Comparison of ENCODE assay signal across 9 cellular contexts in the genomic region with DNA sequence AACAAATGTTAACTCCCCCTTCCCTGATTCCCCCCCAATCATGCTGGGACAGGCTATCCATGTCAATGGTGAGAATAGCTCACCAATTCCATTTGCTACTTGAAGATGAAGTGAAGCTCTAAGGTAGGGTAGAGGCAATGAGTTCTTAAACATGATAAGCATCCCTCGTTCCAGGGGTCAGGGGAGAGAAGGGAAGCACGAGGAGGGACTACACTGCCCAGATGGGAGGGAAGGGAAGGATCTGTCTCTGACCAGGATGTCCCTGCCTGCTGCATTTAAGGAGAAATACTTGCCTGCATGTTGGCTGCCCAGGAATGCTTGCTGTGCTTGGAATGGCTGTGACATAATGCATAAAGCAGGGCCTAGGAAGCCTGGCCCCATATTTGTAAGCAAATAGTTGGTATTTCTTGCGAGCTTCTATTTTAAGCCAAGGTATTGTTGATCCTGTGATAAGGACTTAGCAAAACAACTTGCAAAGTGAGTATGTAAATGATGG.
DNase-seq lines count a peak whose midpoint lies in the region; ATAC-seq and TF ChIP-seq lines count a peak whose summit lies in the region.
"Had no signal": no experiment of that assay in that cellular context is flagged by ENCODE, and none has a peak within 500 bp of the region (broad histone marks: within the 10 kb centered on the region; RNA-seq: fewer than 3 reads in every experiment).

No MANE protein-coding gene starts in this region.

- H3K9me3 ChIP-seq in sigmoid colon (no peaks in the 10 kb centered on the region), hepatocyte (ENCODE audit: low read depth) (no peaks in the 10 kb centered on the region)

- no peaks in the 10 kb centered on the region for H3K79me2 ChIP-seq in hepatocyte

- H4K20me1 ChIP-seq in hepatocyte (ENCODE audit: insufficient read depth, poor library complexity, severe bottlenecking), result no peaks in the 10 kb centered on the region

- H3K4me2 ChIP-seq in hepatocyte, result no peak overlapping the region

- H3K27me3 ChIP-seq in sigmoid colon, result no peaks in the 10 kb centered on the region
- no peaks in the 10 kb centered on the region for H3K27me3 ChIP-seq in hepatocyte

- WGBS in sigmoid colon, 2 donors, result 88 to 89% methylated on average over 3 of the region's 3 CpGs
- 61% methylated on average over 3 of the region's 3 CpGs for WGBS in hepatocyte (ENCODE audit: low lambda C conversion rate, missing lambda C conversion rate)

- H2AFZ ChIP-seq in hepatocyte, result no peak overlapping the region

- ATAC-seq in GM19324 (IDR thresholded peaks at IDR 0.05; ENCODE audit: low FRiP score, unreplicated experiment), result peak; percentile 36

- TF ChIP-seq CTCF in fibroblast of villous mesenchyme (IDR thresholded peaks at IDR 0.05; ENCODE audit: insufficient read depth, low read depth, low read length) (no peak), sigmoid colon (IDR thresholded peaks at IDR 0.05) (no peak), hepatocyte (IDR thresholded peaks at IDR 0.05; ENCODE audit: poor library complexity) (no peak)

- TF ChIP-seq EP300 in sigmoid colon (IDR thresholded peaks at IDR 0.05), result no peak

- H3K36me3 ChIP-seq in sigmoid colon (peaks cover 0 to 3% (median 0%) of the 10 kb centered on the region in 4 donors), hepatocyte (replicated peaks; ENCODE audit: insufficient read depth, low read depth) (peaks cover 2% of the 10 kb centered on the region)

- H3K4me1 ChIP-seq in sigmoid colon (peaks cover 0 to 23% (median 20%) of the 10 kb centered on the region in 4 donors), hepatocyte (ENCODE audit: insufficient read depth) (no peaks in the 10 kb centered on the region)

- peak; percentile 47 for DNase-seq in NCI-H1048 (lab: John Stamatoyannopoulos, UW)
- DNase-seq in fibroblast of villous mesenchyme (ENCODE audit: low read depth), result peak; percentile 48
- no peak for DNase-seq in sigmoid colon
- no peak for DNase-seq in NCI-H2196 treated with DMSO at 0.1 percent for 48 hours (lab: John Stamatoyannopoulos, UW; ENCODE audit: unreplicated experiment)
- no peak for DNase-seq in hepatocyte (ENCODE audit: low spot score)
- no peak for DNase-seq in NCI-H187 (lab: John Stamatoyannopoulos, UW)
- DNase-seq: kidney had no signal

- H3K27ac ChIP-seq in sigmoid colon (peak overlapping the region in 3 of 4 donors; percentile 29 to 63 (median 60)), hepatocyte (no peak overlapping the region)
- H3K27ac ChIP-seq: epithelial cell of prostate had no signal

- TF ChIP-seq POLR2A in sigmoid colon (IDR thresholded peaks at IDR 0.05), result no peak

- intact Hi-C loops in sigmoid colon (cut with DNase I), result no loop called here

- H3K4me3 ChIP-seq in fibroblast of villous mesenchyme (ENCODE audit: low read depth, low read length) (no peak overlapping the region), sigmoid colon (no peak overlapping the region), hepatocyte (no peak overlapping the region)

- no peaks in the 10 kb centered on the region for H3K9me2 ChIP-seq in hepatocyte (replicated peaks; ENCODE audit: insufficient read depth)

Comparison
In these comparisons a context has a peak if more than half of its experiments do, and no peak if none do; other contexts are left out.
1. DNase-seq: peak in NCI-H1048 (single experiment) and fibroblast of villous mesenchyme (single experiment); none in sigmoid colon (single experiment), NCI-H2196 treated with DMSO at 0.1 percent for 48 hours (single experiment), hepatocyte (single experiment) and NCI-H187 (0 of 2).